ENCODE assay signal across 16 cellular contexts in the genomic region with DNA sequence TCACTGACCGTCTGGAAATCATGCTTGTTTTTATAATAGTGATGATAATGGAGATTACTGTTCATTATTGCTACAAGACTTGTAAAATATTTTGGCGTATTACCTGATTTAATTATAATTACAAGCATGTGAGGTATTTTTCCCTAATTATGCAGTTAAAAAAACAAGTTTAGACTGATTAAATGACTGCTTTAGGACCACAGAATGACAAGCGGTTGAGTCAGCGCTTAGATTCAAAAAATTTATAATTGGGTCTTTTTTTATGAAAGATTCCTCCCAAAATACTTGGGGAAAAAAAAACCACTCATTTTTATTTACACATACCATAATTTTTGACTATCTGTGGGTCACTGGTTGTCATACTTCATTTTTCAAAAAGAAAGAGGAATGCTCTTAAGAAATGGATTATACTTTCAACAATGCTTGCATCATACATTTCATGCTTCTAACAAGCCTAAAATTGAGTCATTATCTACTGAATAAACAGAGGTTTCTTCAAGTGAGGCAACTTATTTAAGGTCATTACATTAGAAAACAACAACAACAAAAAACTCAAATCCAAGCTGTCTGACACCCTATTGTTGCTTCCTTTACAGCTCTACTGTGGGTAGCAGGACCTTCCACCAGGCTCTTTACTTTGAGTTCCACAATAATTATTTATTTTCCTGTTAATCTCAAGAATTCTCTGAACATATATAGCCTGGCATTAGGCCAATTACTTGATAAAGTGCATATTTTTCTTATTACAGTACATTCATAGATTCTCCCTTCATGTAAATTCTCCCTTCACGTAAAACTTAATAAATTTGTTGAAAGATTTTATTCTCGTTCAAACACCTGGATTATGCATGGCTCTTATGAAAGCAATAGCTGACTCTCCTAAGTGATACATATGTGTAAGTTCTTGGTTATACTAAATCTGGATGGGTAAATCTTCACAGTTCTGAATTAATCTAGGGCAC.
DNase-seq lines count a peak whose midpoint lies in the region; ATAC-seq, FAIRE-seq and TF ChIP-seq lines count a peak whose summit lies in the region.
"Had no signal": no experiment of that assay in that cellular context is flagged by ENCODE, and none has a peak within 500 bp of the region (broad histone marks: within the 10 kb centered on the region; RNA-seq: fewer than 3 reads in every experiment).

No MANE protein-coding gene starts in this region.

- H3K27me3 ChIP-seq in H9 (ENCODE audit: insufficient read depth, low read length) = no peaks in the 10 kb centered on the region
- no peaks in the 10 kb centered on the region for H3K27me3 ChIP-seq in H1 (replicated peaks in 1 of 4; ENCODE audit: control insufficient read depth in 3 of 4, extremely low read depth in 1 of 4, insufficient read depth in 3 of 4, low read length in 3 of 4)
- H3K27me3 ChIP-seq in neural progenitor cell = no peaks in the 10 kb centered on the region
- H3K27me3 ChIP-seq: BLaER1 had no signal

- H4K20me1 ChIP-seq in H9 (ENCODE audit: control insufficient read depth, insufficient read depth, insufficient read length) = no peaks in the 10 kb centered on the region
- no peaks in the 10 kb centered on the region for H4K20me1 ChIP-seq in H1 (replicated peaks in 1 of 2; ENCODE audit: control insufficient read depth in 1 of 2, insufficient read depth in 2 of 2, low read length in 2 of 2)
- H4K20me1 ChIP-seq in neural progenitor cell (ENCODE audit: low read depth) = no peaks in the 10 kb centered on the region
- H4K20me1 ChIP-seq: BLaER1 had no signal

- no peaks in the 10 kb centered on the region for H3K79me2 ChIP-seq in H9 (ENCODE audit: insufficient read depth, low read length)
- H3K79me2 ChIP-seq in H1 (ENCODE audit: control insufficient read depth in 1 of 2, insufficient read depth in 2 of 2, low read length in 2 of 2) = no peaks in the 10 kb centered on the region
- H3K79me2 ChIP-seq in neural progenitor cell (ENCODE audit: low read depth) = no peaks in the 10 kb centered on the region

- TF ChIP-seq CTCF in H9 (conservative IDR thresholded peaks at IDR 0.05) = no peak
- no peak for TF ChIP-seq CTCF in H1 (IDR thresholded peaks at IDR 0.05; ENCODE audit: control extremely low read depth in 1 of 3, insufficient read depth in 1 of 3, low read depth in 1 of 3, low read length in 3 of 3)
- TF ChIP-seq CTCF in neural progenitor cell (IDR thresholded peaks at IDR 0.05) = no peak
- TF ChIP-seq CTCF in progenitor cell of endocrine pancreas (IDR thresholded peaks at IDR 0.05; ENCODE audit: unreplicated experiment) = no peak

- H3K23me2 ChIP-seq in H9 (ENCODE audit: insufficient read length, low read depth, low read length, poor library complexity, severe bottlenecking) (no peaks in the 10 kb centered on the region), H1 (ENCODE audit: low read depth, low read length) (no peaks in the 10 kb centered on the region)

- no peak overlapping the region for H3T11ph ChIP-seq in H9 (ENCODE audit: low read length)

- H2BK15ac ChIP-seq in H9 (ENCODE audit: low read depth, low read length) = no peak overlapping the region
- H2BK15ac ChIP-seq in H1 (ENCODE audit: low read length) = no peak overlapping the region

- H2BK12ac ChIP-seq in H9 (ENCODE audit: insufficient read length, low read depth, low read length) (no peak overlapping the region), H1 (ENCODE audit: low read depth, low read length) (no peak overlapping the region)

- H3K56ac ChIP-seq in H9 (ENCODE audit: insufficient read length, low read depth, low read length) = no peak overlapping the region
- H3K56ac ChIP-seq in H1 (replicated peaks; ENCODE audit: insufficient read length, low read depth, low read length) = no peak overlapping the region

- no peak overlapping the region for H3K14ac ChIP-seq in H9 (ENCODE audit: insufficient read depth, low read length)
- no peak overlapping the region for H3K14ac ChIP-seq in H1 (ENCODE audit: insufficient read length)

- H3K9me3 Mint-ChIP-seq in H9 = peaks cover 0 to 2% of the 10 kb centered on the region in 2 experiments; a peak in 1 of 5 replicates
- H3K9me3 Mint-ChIP-seq in neural progenitor cell = no peaks in the 10 kb centered on the region
- H3K9me3 Mint-ChIP-seq in progenitor cell of endocrine pancreas (ENCODE audit: low read depth) = no peaks in the 10 kb centered on the region
- H3K9me3 Mint-ChIP-seq: activated naive CD4-positive, alpha-beta T cell treated with anti-CD3 and anti-CD28 coated beads, Interleukin-2, amount 10 ng/mL, durations not matched to agents 7 days and 5 days had no signal

- no peak for FAIRE-seq in H1 (lab: Jason Lieb, UNC)
- FAIRE-seq: H54, HepG2 had no signal

- peaks cover 15% of the 10 kb centered on the region for H3F3A ChIP-seq in neural progenitor cell (ENCODE audit: low read depth)

- H4K91ac ChIP-seq in H9 (ENCODE audit: insufficient read length, low read depth, low read length) = no peak overlapping the region
- H4K91ac ChIP-seq in H1 (replicated peaks; ENCODE audit: insufficient read length, low read length) = no peak overlapping the region

- no peak for TF ChIP-seq RAD21 in H1 (IDR thresholded peaks at IDR 0.05 in 1 of 2, conservative IDR thresholded peaks at IDR 0.05 in 1 of 2; ENCODE audit: low read depth in 2 of 2, low read length in 2 of 2)

- H3K79me1 ChIP-seq in H9 (ENCODE audit: insufficient read depth, low read depth, low read length, poor library complexity, severe bottlenecking) = no peaks in the 10 kb centered on the region
- no peaks in the 10 kb centered on the region for H3K79me1 ChIP-seq in H1 (ENCODE audit: low read depth, low read length)

- no peak for TF ChIP-seq EP300 in H1 (IDR thresholded peaks at IDR 0.05; ENCODE audit: borderline replicate concordance in 1 of 2, low read depth in 2 of 2, low read length in 2 of 2)

- H3K36me3 ChIP-seq in H1 (ENCODE audit: control insufficient read depth in 2 of 4, insufficient read depth in 4 of 4, low read length in 3 of 4) (no peaks in the 10 kb centered on the region), neural progenitor cell (no peaks in the 10 kb centered on the region)
- H3K36me3 ChIP-seq: BLaER1 had no signal

- H3K18ac ChIP-seq in H9 (ENCODE audit: insufficient read length, low read depth, low read length) (no peak overlapping the region), H1 (ENCODE audit: extremely low read depth, low read length) (peak overlapping the region; percentile 4; the same call in 1 of the 2 replicates)

- H3K9ac ChIP-seq in H9 (ENCODE audit: extremely low read depth, insufficient read length, low read length) (no peak overlapping the region), H1 (replicated peaks in 1 of 4; ENCODE audit: extremely low read depth in 1 of 4, low read depth in 3 of 4, low read length in 3 of 4) (no peak overlapping the region), neural progenitor cell (no peak overlapping the region)
- H3K9ac ChIP-seq: BLaER1 had no signal

- H3K23ac ChIP-seq in H9 (ENCODE audit: insufficient read length, low read depth, low read length) = no peak overlapping the region
- no peak overlapping the region for H3K23ac ChIP-seq in H1 (ENCODE audit: insufficient read length)

- TF ChIP-seq POLR2A in H1 (IDR thresholded peaks at IDR 0.05; ENCODE audit: control extremely low read depth in 1 of 2, low read depth in 2 of 2, low read length in 2 of 2) = no peak

- H3K4me3 ChIP-seq in H1 (ENCODE audit: extremely low read depth in 1 of 4, insufficient read depth in 2 of 4, low read depth in 3 of 4, low read length in 4 of 4) = peak overlapping the region in 1 of 4 experiments; percentile 39; a peak in 1 of 8 replicates
- no peak overlapping the region for H3K4me3 ChIP-seq in neural progenitor cell
- H3K4me3 ChIP-seq: BLaER1 had no signal

- H4K8ac ChIP-seq in H9 (replicated peaks; ENCODE audit: insufficient read length, low read depth, low read length) (no peak overlapping the region), H1 (ENCODE audit: extremely low read depth, insufficient read depth, low read length) (no peak overlapping the region)

- DNase-seq in H9 (no peak), RKO (ENCODE audit: low spot score) (peak; percentile 21), H1 (ENCODE audit: low read depth in 1 of 2, low spot score in 2 of 2) (no peak), neural progenitor cell (ENCODE audit: low spot score) (no peak), GDM1 (lab: John Stamatoyannopoulos, UW) (no peak), progenitor cell of endocrine pancreas (ENCODE audit: low spot score, unreplicated experiment) (no peak)
- DNase-seq: activated CD4-positive, alpha-beta T cell treated with anti-CD3 and anti-CD28 coated beads for 48 hours; activated naive CD4-positive, alpha-beta T cell treated with anti-CD3 and anti-CD28 coated beads, Interleukin-2, amount 10 ng/mL, durations not matched to agents 7 days and 5 days; islet precursor cell; NCI-H2081 treated with DMSO at 0.1 percent for 48 hours; stimulated activated CD4-positive, alpha-beta T cell treated with anti-CD3 and anti-CD28 coated beads, Interleukin-2, amount 100 ng/mL, for 48 hours; stimulated activated CD8-positive, alpha-beta memory T cell treated with anti-CD3 and anti-CD28 coated beads, Interleukin-4, amount 100 ng/mL, for 48 hours had no signal

- no peak overlapping the region for H2BK120ac ChIP-seq in H9 (ENCODE audit: low read depth, low read length, poor library complexity, severe bottlenecking)
- H2BK120ac ChIP-seq in H1 (replicated peaks; ENCODE audit: low read depth, low read length) = no peak overlapping the region

- H2BK20ac ChIP-seq in H9 (ENCODE audit: low read depth, low read length, poor library complexity, severe bottlenecking) (no peak overlapping the region), H1 (ENCODE audit: low read length) (no peak overlapping the region)

- no peak overlapping the region for H4K5ac ChIP-seq in H9 (ENCODE audit: insufficient read length, low read depth, low read length)
- H4K5ac ChIP-seq in H1 (ENCODE audit: insufficient read length, low read depth, low read length) = peak overlapping the region; percentile 98

- CTCF ChIA-PET in H1 (lab: Charles Lee; ENCODE audit: partially characterized antibody) = interaction anchor here (1.5 kb wide), 1 partner anchor 9 kb away, joined by 11 read pairs; no protein-coding TSS in a partner anchor

- H3K36me3 Mint-ChIP-seq in H9 (ENCODE audit: insufficient read depth in 1 of 3, low read depth in 3 of 3) (peaks cover 0 to 18% (median 9%) of the 10 kb centered on the region in 3 experiments; a peak in 6 of 7 replicates), neural progenitor cell (no peaks in the 10 kb centered on the region), progenitor cell of endocrine pancreas (ENCODE audit: insufficient read depth) (no peaks in the 10 kb centered on the region)
- H3K36me3 Mint-ChIP-seq: activated naive CD4-positive, alpha-beta T cell treated with anti-CD3 and anti-CD28 coated beads, Interleukin-2, amount 10 ng/mL, durations not matched to agents 7 days and 5 days had no signal

- peaks cover 5% of the 10 kb centered on the region; the same call in 1 of the 2 replicates for H3K4me1 ChIP-seq in H9 (ENCODE audit: insufficient read depth, low read length)
- peaks cover 1 to 16% (median 11%) of the 10 kb centered on the region in 4 experiments for H3K4me1 ChIP-seq in H1 (replicated peaks in 1 of 4; ENCODE audit: control insufficient read depth in 3 of 4, insufficient read depth in 4 of 4, low read length in 3 of 4)
- H3K4me1 ChIP-seq in neural progenitor cell = peaks cover 23% of the 10 kb centered on the region
- H3K4me1 ChIP-seq: BLaER1 had no signal

- H3K27ac ChIP-seq in H9 (ENCODE audit: insufficient read length, low read depth, low read length) = no peak overlapping the region
- H3K27ac ChIP-seq in H1 (ENCODE audit: low read depth, low read length) = no peak overlapping the region
- H3K27ac ChIP-seq in neural progenitor cell = no peak overlapping the region
- H3K27ac ChIP-seq: BLaER1 had no signal

- no CpG with 5 or more reads among the region's 6 CpGs for WGBS in H9 (ENCODE audit: extremely low coverage, insufficient read length, low lambda C conversion rate)
- 77% methylated on average over 6 of the region's 6 CpGs; no CpG with 5 or more reads in 1 of the 2 experiments for WGBS in H1 (ENCODE audit: extremely low coverage in 1 of 2, insufficient coverage in 1 of 2, insufficient read length in 1 of 2, insufficient replicate concordance in 2 of 2, low coverage in 1 of 2, low lambda C conversion rate in 2 of 2, missing lambda C conversion rate in 1 of 2), 2 experiments

- H3K4me1 Mint-ChIP-seq in H9 (peaks cover 45 to 54% of the 10 kb centered on the region in 2 experiments), neural progenitor cell (no peaks in the 10 kb centered on the region), progenitor cell of endocrine pancreas (ENCODE audit: low read depth) (peaks cover 4% of the 10 kb centered on the region)
- H3K4me1 Mint-ChIP-seq: activated naive CD4-positive, alpha-beta T cell treated with anti-CD3 and anti-CD28 coated beads, Interleukin-2, amount 10 ng/mL, durations not matched to agents 7 days and 5 days had no signal

- H3K27me3 Mint-ChIP-seq in H9 (ENCODE audit: low read depth) = no peaks in the 10 kb centered on the region; the same call in 1 of the 2 replicates
- H3K27me3 Mint-ChIP-seq in neural progenitor cell (ENCODE audit: insufficient read depth, low read depth) = no peaks in the 10 kb centered on the region
- H3K27me3 Mint-ChIP-seq in progenitor cell of endocrine pancreas = no peaks in the 10 kb centered on the region
- H3K27me3 Mint-ChIP-seq: activated naive CD4-positive, alpha-beta T cell treated with anti-CD3 and anti-CD28 coated beads, Interleukin-2, amount 10 ng/mL, durations not matched to agents 7 days and 5 days had no signal

- H3K4me2 ChIP-seq in H9 (ENCODE audit: insufficient read depth, insufficient read length, low read length) (no peak overlapping the region), H1 (ENCODE audit: insufficient read depth in 1 of 2, low read depth in 2 of 2, low read length in 2 of 2) (peak overlapping the region in 1 of 2 experiments; percentile 44; a peak in 2 of 4 replicates), neural progenitor cell (peak overlapping the region; percentile 32)
- H3K4me2 ChIP-seq: BLaER1 had no signal

- no peaks in the 10 kb centered on the region for H3K9me3 ChIP-seq in H9 (ENCODE audit: control insufficient read depth, low read depth, low read length)
- no peaks in the 10 kb centered on the region for H3K9me3 ChIP-seq in H1 (ENCODE audit: insufficient read depth in 2 of 2, low read depth in 1 of 2, low read length in 1 of 2)
- H3K9me3 ChIP-seq in neural progenitor cell (ENCODE audit: low read depth) = no peaks in the 10 kb centered on the region
- H3K9me3 ChIP-seq: BLaER1 had no signal

- H3K27ac Mint-ChIP-seq in H9 (peak overlapping the region; percentile 1 to 99 (median 49); a peak in 6 of 7 replicates), neural progenitor cell (no peak overlapping the region), progenitor cell of endocrine pancreas (no peak overlapping the region)
- H3K27ac Mint-ChIP-seq: activated naive CD4-positive, alpha-beta T cell treated with anti-CD3 and anti-CD28 coated beads, Interleukin-2, amount 10 ng/mL, durations not matched to agents 7 days and 5 days had no signal

- ATAC-seq in GM21423 (IDR thresholded peaks at IDR 0.05; ENCODE audit: unreplicated experiment) = no peak
- ATAC-seq: HepG2 had no signal

- no peak overlapping the region for H2AFZ ChIP-seq in H9 (ENCODE audit: low read length)
- no peak overlapping the region for H2AFZ ChIP-seq in H1 (ENCODE audit: low read length)
- no peak overlapping the region for H2AFZ ChIP-seq in neural progenitor cell (replicated peaks)

- H3K4me3 Mint-ChIP-seq in H9 = no peak overlapping the region
- H3K4me3 Mint-ChIP-seq in neural progenitor cell = no peak overlapping the region
- no peak overlapping the region for H3K4me3 Mint-ChIP-seq in progenitor cell of endocrine pancreas (ENCODE audit: low read depth)
- H3K4me3 Mint-ChIP-seq: activated naive CD4-positive, alpha-beta T cell treated with anti-CD3 and anti-CD28 coated beads, Interleukin-2, amount 10 ng/mL, durations not matched to agents 7 days and 5 days had no signal

- H3K4ac ChIP-seq in H9 (ENCODE audit: low read depth, low read length) = no peak overlapping the region
- H3K4ac ChIP-seq in H1 (replicated peaks; ENCODE audit: insufficient read length, low read depth, low read length) = no peak overlapping the region

- POLR2A ChIA-PET in H1 (lab: Charles Lee; ENCODE audit: partially characterized antibody) = interaction anchor here (1.1 kb wide), 1 partner anchor 446 kb away, joined by 3 read pairs; a partner anchor contains a TSS

- H2BK5ac ChIP-seq in H9 (ENCODE audit: insufficient read length, low read length) (no peak overlapping the region), H1 (ENCODE audit: low read depth, low read length) (no peak overlapping the region; the same call in 1 of the 2 replicates)

- H2AK5ac ChIP-seq in H9 (ENCODE audit: insufficient read length, low read length) = no peak overlapping the region
- no peak overlapping the region for H2AK5ac ChIP-seq in H1 (ENCODE audit: low read depth, low read length)

Comparison
In these comparisons a context has a peak if more than half of its experiments do, and no peak if none do; other contexts are left out.
1. H3K27ac Mint-ChIP-seq: peak in H9 (3 of 3); none in neural progenitor cell (single experiment) and progenitor cell of endocrine pancreas (single experiment).